Comparison of ENCODE assay signal across 8 cellular contexts in genomic region chr19:3060852-3061182, GRCh38. TPM values are rescaled to one million over a fixed set of nuclear protein-coding genes. Genes with fewer than 3 reads are reported as not detected.
DNase-seq lines count a peak whose midpoint lies in the region; ATAC-seq and TF ChIP-seq lines count a peak whose summit lies in the region.

No MANE protein-coding gene starts in this region.

- no peak overlapping the region for H3K9ac ChIP-seq in iPS-18a (ENCODE audit: low read length)

- H3K4me3 ChIP-seq in HFF-Myc (replicated peaks; ENCODE audit: low read depth, low read length) (peak overlapping the region; percentile 82), iPS-18a (ENCODE audit: low read length) (peak overlapping the region; percentile 65)

- H3K27me3 Mint-ChIP-seq in activated T-helper 2 cell treated with anti-CD3 and anti-CD28 coated beads, Interferon-gamma antibody, Interleukin-2, Interleukin-4, amounts not matched to agents 10 μg/mL and 5 μg/mL and 100 μg/mL, durations not matched to agents 14 hours and 24 hours and 36 hours (ENCODE audit: low read depth) = no peaks in the 10 kb centered on the region

- peaks cover 41% of the 10 kb centered on the region for H3K36me3 Mint-ChIP-seq in activated T-helper 2 cell treated with anti-CD3 and anti-CD28 coated beads, Interferon-gamma antibody, Interleukin-2, Interleukin-4, amounts not matched to agents 10 μg/mL and 5 μg/mL and 100 μg/mL, durations not matched to agents 14 hours and 24 hours and 36 hours (ENCODE audit: low read depth)
- H3K36me3 Mint-ChIP-seq in stimulated activated effector memory CD8-positive, alpha-beta T cell treated with anti-CD3 and anti-CD28 coated beads, Interleukin-12 subunit alpha, Interleukin-12 subunit beta, amount 100 ng/mL, for 72 hours = peaks cover 58% of the 10 kb centered on the region

- no peak for ATAC-seq in stimulated activated effector memory CD8-positive, alpha-beta T cell treated with anti-CD3 and anti-CD28 coated beads, Interleukin-12 subunit alpha, Interleukin-12 subunit beta, amount 100 ng/mL, for 72 hours

- DNase-seq in HFF-Myc (ENCODE audit: extremely low read depth, low read depth) (no peak), cortex of kidney (lab: John Stamatoyannopoulos, UW) (no peak), NCI-H1417 treated with DMSO at 0.1 percent for 48 hours (lab: John Stamatoyannopoulos, UW) (no peak), NCI-H187 (lab: John Stamatoyannopoulos, UW) (no peak)
- no peak for DNase-seq in activated T-helper 2 cell treated with anti-CD3 and anti-CD28 coated beads, Interferon-gamma antibody, Interleukin-2, Interleukin-4, amounts not matched to agents 10 μg/mL and 5 μg/mL and 100 μg/mL, durations not matched to agents 14 hours and 24 hours and 36 hours (ENCODE audit: low spot score)
- no peak for DNase-seq in stimulated activated effector memory CD8-positive, alpha-beta T cell treated with anti-CD3 and anti-CD28 coated beads, Interleukin-12 subunit alpha, Interleukin-12 subunit beta, amount 100 ng/mL, for 72 hours (ENCODE audit: low spot score in 2 of 2)
- no peak for DNase-seq in activated CD8-positive, alpha-beta memory T cell treated with anti-CD3 and anti-CD28 coated beads, Interleukin-2, amount 50 U/mL, for 48 hours

- no peak for TF ChIP-seq CTCF in HFF-Myc (IDR thresholded peaks at IDR 0.05; ENCODE audit: low read depth, low read length, missing control alignments)

- peak overlapping the region; percentile 90 for H3K27ac Mint-ChIP-seq in activated T-helper 2 cell treated with anti-CD3 and anti-CD28 coated beads, Interferon-gamma antibody, Interleukin-2, Interleukin-4, amounts not matched to agents 10 μg/mL and 5 μg/mL and 100 μg/mL, durations not matched to agents 14 hours and 24 hours and 36 hours
- H3K27ac Mint-ChIP-seq in stimulated activated effector memory CD8-positive, alpha-beta T cell treated with anti-CD3 and anti-CD28 coated beads, Interleukin-12 subunit alpha, Interleukin-12 subunit beta, amount 100 ng/mL, for 72 hours = peak overlapping the region; percentile 90

- no peak overlapping the region for H3K27ac ChIP-seq in iPS-18a (ENCODE audit: low read length)

- intact Hi-C loops in activated T-helper 2 cell treated with anti-CD3 and anti-CD28 coated beads, Interferon-gamma antibody, Interleukin-2, Interleukin-4, amounts not matched to agents 10 μg/mL and 5 μg/mL and 100 μg/mL, durations not matched to agents 14 hours and 24 hours and 36 hours (cut with micrococcal nuclease) = loop anchor here (1.0 to 10.0 kb wide), 2 partner anchors 26 to 104 kb away; no protein-coding TSS in a partner anchor

- H3K4me3 Mint-ChIP-seq in activated T-helper 2 cell treated with anti-CD3 and anti-CD28 coated beads, Interferon-gamma antibody, Interleukin-2, Interleukin-4, amounts not matched to agents 10 μg/mL and 5 μg/mL and 100 μg/mL, durations not matched to agents 14 hours and 24 hours and 36 hours (ENCODE audit: low read depth) = peak overlapping the region; percentile 88
- peak overlapping the region; percentile 78 for H3K4me3 Mint-ChIP-seq in stimulated activated effector memory CD8-positive, alpha-beta T cell treated with anti-CD3 and anti-CD28 coated beads, Interleukin-12 subunit alpha, Interleukin-12 subunit beta, amount 100 ng/mL, for 72 hours

- H3K27me3 ChIP-seq in iPS-18a (ENCODE audit: control insufficient read depth, insufficient read depth, low read length) = no peaks in the 10 kb centered on the region

- H3K4me1 Mint-ChIP-seq in activated T-helper 2 cell treated with anti-CD3 and anti-CD28 coated beads, Interferon-gamma antibody, Interleukin-2, Interleukin-4, amounts not matched to agents 10 μg/mL and 5 μg/mL and 100 μg/mL, durations not matched to agents 14 hours and 24 hours and 36 hours (ENCODE audit: low read depth) = peaks cover 23% of the 10 kb centered on the region
- H3K4me1 Mint-ChIP-seq in stimulated activated effector memory CD8-positive, alpha-beta T cell treated with anti-CD3 and anti-CD28 coated beads, Interleukin-12 subunit alpha, Interleukin-12 subunit beta, amount 100 ng/mL, for 72 hours = peaks cover 37% of the 10 kb centered on the region

- H3K9me3 Mint-ChIP-seq in activated T-helper 2 cell treated with anti-CD3 and anti-CD28 coated beads, Interferon-gamma antibody, Interleukin-2, Interleukin-4, amounts not matched to agents 10 μg/mL and 5 μg/mL and 100 μg/mL, durations not matched to agents 14 hours and 24 hours and 36 hours = no peaks in the 10 kb centered on the region
- H3K9me3 Mint-ChIP-seq in stimulated activated effector memory CD8-positive, alpha-beta T cell treated with anti-CD3 and anti-CD28 coated beads, Interleukin-12 subunit alpha, Interleukin-12 subunit beta, amount 100 ng/mL, for 72 hours = no peaks in the 10 kb centered on the region

- H3K4me1 ChIP-seq in iPS-18a (ENCODE audit: control insufficient read depth, low read depth, low read length) = peaks cover 6% of the 10 kb centered on the region

- peaks cover 4% of the 10 kb centered on the region for H3K36me3 ChIP-seq in iPS-18a (ENCODE audit: control insufficient read depth, low read depth, low read length)

- no peaks in the 10 kb centered on the region for H3K9me3 ChIP-seq in iPS-18a (ENCODE audit: control insufficient read depth, low read depth, low read length)

RNA-seq across cellular contexts. Expression of gene TLE5, which starts 1.5 kb away (rescaled TPM):
- total RNA-seq in activated T-helper 2 cell treated with anti-CD3 and anti-CD28 coated beads, Interferon-gamma antibody, Interleukin-2, Interleukin-4, amounts not matched to agents 10 μg/mL and 5 μg/mL and 100 μg/mL, durations not matched to agents 14 hours and 24 hours and 36 hours = 428 and 432 TPM in 2 replicates

RNA-seq across cellular contexts. Expression of gene TLE2, which starts 31.7 kb away (rescaled TPM):
- total RNA-seq in activated T-helper 2 cell treated with anti-CD3 and anti-CD28 coated beads, Interferon-gamma antibody, Interleukin-2, Interleukin-4, amounts not matched to agents 10 μg/mL and 5 μg/mL and 100 μg/mL, durations not matched to agents 14 hours and 24 hours and 36 hours = 2.2 and 2.4 TPM in 2 replicates

RNA-seq across cellular contexts. Expression of gene GNA11, which starts 33.3 kb away (rescaled TPM):
- total RNA-seq in activated T-helper 2 cell treated with anti-CD3 and anti-CD28 coated beads, Interferon-gamma antibody, Interleukin-2, Interleukin-4, amounts not matched to agents 10 μg/mL and 5 μg/mL and 100 μg/mL, durations not matched to agents 14 hours and 24 hours and 36 hours = 5.6 and 7.1 TPM in 2 replicates
